ENCODE assay signal across 19 cellular contexts in genomic region chr1:91610829-91611228, GRCh38.
"Had no signal": no experiment of that assay in that cellular context is flagged by ENCODE, and none has a peak within 500 bp of the region (broad histone marks: within the 10 kb centered on the region; RNA-seq: fewer than 3 reads in every experiment).

No MANE protein-coding gene starts in this region.

- H3K27ac ChIP-seq: body of pancreas, dorsolateral prefrontal cortex, parathyroid adenoma, right lobe of liver, stomach, upper lobe of right lung had no signal

- H3K9ac ChIP-seq: parathyroid adenoma had no signal

- DNase-seq: activated B cell treated with CpG ODN at 0.5 μM for 24 hours; activated CD4-positive, alpha-beta memory T cell treated with anti-CD3 and anti-CD28 coated beads, Interleukin-2, amount 10 ng/mL, durations not matched to agents 7 days and 5 days; activated CD4-positive, alpha-beta T cell treated with anti-CD3 and anti-CD28 coated beads for 4 hours; activated CD8-positive, alpha-beta memory T cell treated with anti-CD3 and anti-CD28 coated beads, Interleukin-2, amount 10 ng/mL, durations not matched to agents 7 days and 5 days; activated naive CD4-positive, alpha-beta T cell; activated naive CD8-positive, alpha-beta T cell treated with anti-CD3 and anti-CD28 coated beads for 36 hours; body of pancreas; dorsolateral prefrontal cortex; erythroblast; hypothalamus; kidney; naive B cell; right lobe of liver; small intestine; stimulated activated CD4-positive, alpha-beta T cell treated with anti-CD3 and anti-CD28 coated beads, Interleukin-4, amount 100 ng/mL, for 1 hour; stomach had no signal

- H3K4me1 ChIP-seq: body of pancreas, parathyroid adenoma, right lobe of liver, upper lobe of right lung had no signal

- H3K4me3 ChIP-seq: body of pancreas, dorsolateral prefrontal cortex, mucosa of descending colon, right lobe of liver, stomach, upper lobe of right lung had no signal

- H3K9me3 ChIP-seq: body of pancreas, mucosa of descending colon, right lobe of liver, stomach, upper lobe of right lung had no signal

- H3K27me3 ChIP-seq: body of pancreas, right lobe of liver, stomach, upper lobe of right lung had no signal

- H2AFZ ChIP-seq: parathyroid adenoma had no signal

- H3K79me2 ChIP-seq: parathyroid adenoma had no signal

- H3K36me3 ChIP-seq: right lobe of liver, stomach, upper lobe of right lung had no signal
